Comparison of ENCODE assay signal across 8 cellular contexts in the genomic region with DNA sequence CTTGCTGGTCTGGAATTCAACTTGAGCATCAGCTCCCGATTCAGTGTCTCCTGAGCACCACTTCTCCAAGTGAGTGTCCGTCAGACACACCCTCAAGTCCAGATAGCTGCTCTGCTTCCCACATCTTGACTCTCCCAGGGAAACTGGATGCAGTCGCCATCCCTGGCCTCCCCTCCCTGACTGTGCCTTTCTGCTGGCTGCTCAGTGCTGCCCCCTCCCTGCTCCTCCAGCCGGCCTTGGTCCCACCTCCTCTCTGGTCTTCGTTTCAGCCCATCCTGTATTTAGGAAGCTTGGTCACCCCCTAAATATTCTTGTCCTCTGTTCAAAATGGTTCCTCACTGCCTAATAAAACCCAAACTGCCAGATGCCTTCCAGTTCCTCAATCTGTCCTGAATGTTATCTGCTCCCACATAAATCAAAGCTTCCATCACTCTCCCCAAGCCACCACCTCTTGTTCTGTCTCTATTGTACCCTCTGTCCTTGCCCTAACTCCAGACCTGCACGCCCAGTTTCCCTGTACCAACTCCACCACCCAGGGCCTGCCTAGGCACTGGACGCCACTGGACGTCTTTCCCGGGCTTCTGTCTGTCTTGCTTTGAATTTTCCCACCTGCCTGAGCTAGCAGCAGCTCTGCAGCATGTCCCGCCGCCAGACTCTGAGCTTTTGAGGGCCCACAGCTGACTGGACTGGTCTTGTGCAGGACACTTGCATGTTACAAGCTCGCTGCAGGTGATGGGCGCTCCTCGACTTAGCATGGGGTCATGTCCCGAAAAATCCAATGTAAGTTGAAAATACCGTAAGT. TPM values are rescaled to one million over a fixed set of nuclear protein-coding genes. Genes with fewer than 3 reads are reported as not detected.
A peak's percentile ranks its signal among the peaks of the same experiment; 100 is the strongest.
DNase-seq lines count a peak whose midpoint lies in the region; ATAC-seq, FAIRE-seq and TF ChIP-seq lines count a peak whose summit lies in the region.

No MANE protein-coding gene starts in this region.

- no peak for TF ChIP-seq POLR2A in H54 (IDR thresholded peaks at IDR 0.05; ENCODE audit: low read depth, low read length)

- no peaks in the 10 kb centered on the region for H3K79me2 ChIP-seq in keratinocyte (ENCODE audit: control insufficient read depth, insufficient read depth, low read length)

- ATAC-seq in activated B cell treated with CpG ODN at 0.5 μM for 24 hours (ENCODE audit: low read depth) (no peak), GM18517 (IDR thresholded peaks at IDR 0.05; ENCODE audit: unreplicated experiment) (no peak), HG03025 (IDR thresholded peaks at IDR 0.05; ENCODE audit: low FRiP score, unreplicated experiment) (no peak)

- no peak overlapping the region for H3K4me3 Mint-ChIP-seq in activated B cell treated with CpG ODN at 0.5 μM for 24 hours

- no peaks in the 10 kb centered on the region for H3K27me3 Mint-ChIP-seq in activated B cell treated with CpG ODN at 0.5 μM for 24 hours

- peak; percentile 42 for TF ChIP-seq CTCF in GM12864 (IDR thresholded peaks at IDR 0.05; ENCODE audit: low read depth, low read length, missing control alignments)
- no peak for TF ChIP-seq CTCF in activated B cell treated with CpG ODN at 0.5 μM for 24 hours (IDR thresholded peaks at IDR 0.05)
- TF ChIP-seq CTCF in keratinocyte (optimal IDR thresholded peaks at IDR 0.05 in 1 of 3, IDR thresholded peaks at IDR 0.05 in 1 of 3, conservative IDR thresholded peaks at IDR 0.05 in 1 of 3; ENCODE audit: extremely low read depth in 1 of 3, insufficient read depth in 2 of 3, low read length in 3 of 3): peak; percentile 13 to 59 (median 35)

- in situ Hi-C loops in ACHN (cut with HindIII; ENCODE audit: low pct_ligation_motif_present, low pct_unique_long_range_greater_than_20kb, low sequenced_read_pairs): no loop called here

- H3K4me1 Mint-ChIP-seq in activated B cell treated with CpG ODN at 0.5 μM for 24 hours: peaks cover 22% of the 10 kb centered on the region

- no peak overlapping the region for H3K4me3 ChIP-seq in GM12864 (ENCODE audit: low read depth, low read length)
- no peak overlapping the region for H3K4me3 ChIP-seq in keratinocyte (ENCODE audit: control insufficient read depth in 2 of 3, extremely low read depth in 1 of 3, insufficient read depth in 2 of 3, low read depth in 1 of 3, low read length in 3 of 3)

- peaks cover 6% of the 10 kb centered on the region for H3K27me3 ChIP-seq in keratinocyte (ENCODE audit: control insufficient read depth, extremely low read depth, insufficient read depth, low read length)

- DNase-seq in ACHN (peak; percentile 20), GM12864 (ENCODE audit: low read depth) (no peak), activated B cell treated with CpG ODN at 0.5 μM for 24 hours (no peak), keratinocyte (ENCODE audit: low read depth, low spot score) (no peak), H54 (ENCODE audit: insufficient read length, low spot score) (no peak), cerebellar cortex (ENCODE audit: low spot score) (no peak)

- POLR2A ChIA-PET in activated B cell treated with CpG ODN at 0.5 μM for 24 hours (lab: Charles Lee): no interaction called here

- no peak overlapping the region for H3K27ac ChIP-seq in keratinocyte (ENCODE audit: control insufficient read depth, insufficient read depth, low read length)

- no peaks in the 10 kb centered on the region for H3K9me1 ChIP-seq in keratinocyte (ENCODE audit: control insufficient read depth, extremely low read depth, insufficient read depth, low read length)

- intact Hi-C loops in activated B cell treated with CpG ODN at 0.5 μM for 24 hours (cut with micrococcal nuclease): no loop called here

- no peaks in the 10 kb centered on the region for H3K9me3 ChIP-seq in keratinocyte (ENCODE audit: control insufficient read depth, low read depth, low read length)

- peaks cover 42% of the 10 kb centered on the region for H3K36me3 Mint-ChIP-seq in activated B cell treated with CpG ODN at 0.5 μM for 24 hours (ENCODE audit: low read depth)

- H3K4me2 ChIP-seq in keratinocyte (ENCODE audit: control insufficient read depth, extremely low read depth, insufficient read depth, low read depth, low read length): no peak overlapping the region

- no peaks in the 10 kb centered on the region for H4K20me1 ChIP-seq in keratinocyte (ENCODE audit: control insufficient read depth, extremely low read depth, insufficient read depth, low read length)

- no peak overlapping the region for H3K9ac ChIP-seq in keratinocyte (ENCODE audit: control insufficient read depth, extremely low read depth, insufficient read depth, low read length)

- peak overlapping the region; percentile 5 for H3K27ac Mint-ChIP-seq in activated B cell treated with CpG ODN at 0.5 μM for 24 hours

- FAIRE-seq in keratinocyte (lab: Jason Lieb, UNC): no peak
- FAIRE-seq in H54 (lab: Jason Lieb, UNC): no peak

- CTCF ChIA-PET in activated B cell treated with CpG ODN at 0.5 μM for 24 hours (lab: Charles Lee): no interaction called here

- no peaks in the 10 kb centered on the region for H3K4me1 ChIP-seq in keratinocyte (ENCODE audit: control insufficient read depth, extremely low read depth, insufficient read depth, low read length)

- peaks cover 0 to 14% of the 10 kb centered on the region in 2 experiments for H3K36me3 ChIP-seq in keratinocyte (ENCODE audit: control insufficient read depth in 2 of 2, extremely low read depth in 1 of 2, insufficient read depth in 2 of 2, low read length in 2 of 2)

- dilution Hi-C loops in keratinocyte (cut with MboI; ENCODE audit: extremely low pct_ligation_motif_present, low sequenced_read_pairs): no loop called here

- no peaks in the 10 kb centered on the region for H3K9me3 Mint-ChIP-seq in activated B cell treated with CpG ODN at 0.5 μM for 24 hours

- no peak overlapping the region for H2AFZ ChIP-seq in keratinocyte (ENCODE audit: control insufficient read depth, low read length)

RNA-seq across cellular contexts. Expression of a gene that starts 33.8 kb away (rescaled TPM):
- 21.5 and 23.7 TPM in 2 replicates for total RNA-seq in activated B cell treated with CpG ODN at 0.5 μM for 24 hours
- polyA plus RNA-seq in keratinocyte: 7.4 to 24.5 TPM (median 8.3 TPM) in 3 replicates
- polyA plus RNA-seq in keratinocyte (2011; ENCODE audit: low read depth): 32.7 TPM
- 21.3 and 32.0 TPM in 2 replicates for polyA plus RNA-seq in keratinocyte (2011; cell fraction: cytosol; rRNA removed)
- polyA plus RNA-seq in keratinocyte (2011; cell fraction: nucleus; rRNA removed): 13.6 and 18.5 TPM in 2 replicates
- 16.4 and 23.9 TPM in 2 replicates for polyA plus RNA-seq in keratinocyte (2012; ENCODE audit: low replicate concordance)
- polyA minus RNA-seq in keratinocyte: 7.5 to 18.9 TPM (median 7.8 TPM) in 3 replicates
- polyA minus RNA-seq in keratinocyte (2011; cell fraction: cytosol; rRNA and poly(A)+ RNA removed): 13.0 TPM
- 3.9 and 7.3 TPM in 2 replicates for polyA minus RNA-seq in keratinocyte (2011; cell fraction: nucleus; rRNA and poly(A)+ RNA removed)

RNA-seq across cellular contexts. Expression of a gene that starts 34.1 kb away (rescaled TPM):
- 35.6 and 40.7 TPM in 2 replicates for total RNA-seq in activated B cell treated with CpG ODN at 0.5 μM for 24 hours
- polyA plus RNA-seq in keratinocyte: 36.7 to 48.7 TPM (median 39.2 TPM) in 3 replicates
- polyA plus RNA-seq in keratinocyte (2011; ENCODE audit: low read depth): 6.9 TPM
- polyA plus RNA-seq in keratinocyte (2011; cell fraction: cytosol; rRNA removed): 28.6 and 52.7 TPM in 2 replicates
- polyA plus RNA-seq in keratinocyte (2011; cell fraction: nucleus; rRNA removed): 42.4 and 49.1 TPM in 2 replicates
- 24.0 and 35.2 TPM in 2 replicates for polyA plus RNA-seq in keratinocyte (2012; ENCODE audit: low replicate concordance)
- 22.0 to 33.7 TPM (median 30.4 TPM) in 3 replicates for polyA minus RNA-seq in keratinocyte
- 33.2 TPM for polyA minus RNA-seq in keratinocyte (2011; cell fraction: cytosol; rRNA and poly(A)+ RNA removed)
- polyA minus RNA-seq in keratinocyte (2011; cell fraction: nucleus; rRNA and poly(A)+ RNA removed): 13.3 and 23.7 TPM in 2 replicates
